In the genomic region with DNA sequence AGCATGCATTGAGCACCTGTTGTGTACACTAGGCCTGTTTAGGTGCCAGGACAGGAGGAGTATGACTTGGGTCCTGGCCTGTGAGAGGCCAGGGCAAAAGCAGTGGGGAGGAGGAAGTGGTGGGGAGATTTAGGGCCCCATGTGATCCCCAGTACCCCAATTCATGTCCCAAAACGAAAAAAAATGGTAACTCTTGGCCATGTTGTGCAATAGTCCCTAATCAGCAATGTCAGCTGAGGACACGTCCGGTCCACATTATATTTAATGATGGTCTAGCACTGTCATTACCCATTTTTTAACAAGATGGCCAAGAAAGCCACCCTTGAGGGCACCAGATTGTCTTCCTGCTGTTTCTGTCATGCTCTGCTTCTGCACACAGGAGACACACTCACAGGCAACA, we compare ENCODE assay signal across 18 cellular contexts.
"Had no signal": no experiment of that assay in that cellular context is flagged by ENCODE, and none has a peak within 500 bp of the region (broad histone marks: within the 10 kb centered on the region; RNA-seq: fewer than 3 reads in every experiment).

No MANE protein-coding gene starts in this region.

- DNase-seq: activated CD4-positive, alpha-beta T cell treated with anti-CD3 and anti-CD28 coated beads for 48 hours; activated CD8-positive, alpha-beta T cell treated with anti-CD3 and anti-CD28 coated beads for 36 hours; activated naive CD4-positive, alpha-beta T cell treated with anti-CD3 and anti-CD28 coated beads for 36 hours; activated T-cell treated with anti-CD3 and anti-CD28 coated beads, Interleukin-2, amount 50 U/mL, for 1 hour; effector CD8-positive, alpha-beta T cell; heart right ventricle; kidney glomerular epithelial cell; left ventricle myocardium superior; substantia nigra; SW 1271; tibial artery had no signal

- H3K9me3 ChIP-seq: esophagus muscularis mucosa, heart right ventricle, neutrophil, sigmoid colon, tibial artery had no signal

- H3K27ac ChIP-seq: esophagus muscularis mucosa, heart right ventricle, neutrophil, parathyroid adenoma, sigmoid colon, tibial artery had no signal

- H3K4me3 ChIP-seq: esophagus muscularis mucosa, heart right ventricle, sigmoid colon, tibial artery had no signal

- H3K36me3 ChIP-seq: esophagus muscularis mucosa, heart right ventricle, neutrophil, sigmoid colon, tibial artery had no signal

- H3K4me3 Mint-ChIP-seq: activated CD8-positive, alpha-beta T cell treated with anti-CD3 and anti-CD28 coated beads for 36 hours; dendritic cell treated with granulocyte-macrophage colony-stimulating factor and Interleukin-4, amounts not matched to agents 40 ng/mL and 50 ng/mL, for 4 days had no signal

- H3K27ac Mint-ChIP-seq: activated CD8-positive, alpha-beta T cell treated with anti-CD3 and anti-CD28 coated beads for 36 hours; activated T-helper 2 cell treated with anti-CD3 and anti-CD28 coated beads, Interferon-gamma antibody, Interleukin-2, Interleukin-4, amounts not matched to agents 10 μg/mL and 5 μg/mL and 100 μg/mL, durations not matched to agents 14 hours and 24 hours and 36 hours; dendritic cell treated with granulocyte-macrophage colony-stimulating factor and Interleukin-4, amounts not matched to agents 40 ng/mL and 50 ng/mL, for 4 days; WTC11 had no signal

- H3K9me3 Mint-ChIP-seq: activated CD8-positive, alpha-beta T cell treated with anti-CD3 and anti-CD28 coated beads for 36 hours; activated naive CD4-positive, alpha-beta T cell treated with anti-CD3 and anti-CD28 coated beads for 36 hours; activated T-helper 2 cell treated with anti-CD3 and anti-CD28 coated beads, Interferon-gamma antibody, Interleukin-2, Interleukin-4, amounts not matched to agents 10 μg/mL and 5 μg/mL and 100 μg/mL, durations not matched to agents 14 hours and 24 hours and 36 hours; dendritic cell treated with granulocyte-macrophage colony-stimulating factor and Interleukin-4, amounts not matched to agents 40 ng/mL and 50 ng/mL, for 4 days; WTC11 had no signal

- H3K36me3 Mint-ChIP-seq: WTC11 had no signal

- H3K4me1 ChIP-seq: parathyroid adenoma had no signal
